ENCODE assay signal across 10 cellular contexts in genomic region chr4:87120411-87121162, GRCh38.
DNase-seq lines count a peak whose midpoint lies in the region; ATAC-seq and TF ChIP-seq lines count a peak whose summit lies in the region.
"Had no signal": no experiment of that assay in that cellular context is flagged by ENCODE, and none has a peak within 500 bp of the region (broad histone marks: within the 10 kb centered on the region; RNA-seq: fewer than 3 reads in every experiment).

No MANE protein-coding gene starts in this region.

- H3K9me3 Mint-ChIP-seq in activated T-helper 2 cell treated with anti-CD3 and anti-CD28 coated beads, Interferon-gamma antibody, Interleukin-2, Interleukin-4, amounts not matched to agents 10 μg/mL and 5 μg/mL and 100 μg/mL, durations not matched to agents 14 hours and 24 hours and 36 hours: no peaks in the 10 kb centered on the region

- H3K36me3 ChIP-seq in RWPE2 (ENCODE audit: low read depth): peaks cover 17% of the 10 kb centered on the region
- H3K36me3 ChIP-seq in gastroesophageal sphincter: peaks cover 0 to 35% of the 10 kb centered on the region in 2 donors
- peaks cover 34% of the 10 kb centered on the region for H3K36me3 ChIP-seq in effector memory CD4-positive, alpha-beta T cell (ENCODE audit: control insufficient read depth, insufficient read depth, low read length)

- H3K4me3 ChIP-seq in RWPE2 (ENCODE audit: severe bottlenecking): no peak overlapping the region
- peak overlapping the region; percentile 27 to 45 for H3K4me3 ChIP-seq in gastroesophageal sphincter
- no peak overlapping the region for H3K4me3 ChIP-seq in effector memory CD4-positive, alpha-beta T cell (ENCODE audit: insufficient read depth, low read depth, low read length, poor library complexity, severe bottlenecking)

- H3K27ac ChIP-seq in RWPE2 (ENCODE audit: poor library complexity, severe bottlenecking) (peak overlapping the region; percentile 84), gastroesophageal sphincter (peak overlapping the region; percentile 88 to 91 (median 90))
- no peak overlapping the region for H3K27ac ChIP-seq in effector memory CD4-positive, alpha-beta T cell (ENCODE audit: insufficient read depth, low read length, poor library complexity, severe bottlenecking)

- peaks cover 8% of the 10 kb centered on the region for H3K4me1 Mint-ChIP-seq in activated T-helper 2 cell treated with anti-CD3 and anti-CD28 coated beads, Interferon-gamma antibody, Interleukin-2, Interleukin-4, amounts not matched to agents 10 μg/mL and 5 μg/mL and 100 μg/mL, durations not matched to agents 14 hours and 24 hours and 36 hours (ENCODE audit: low read depth)

- H3K4me1 ChIP-seq in RWPE2 (ENCODE audit: insufficient read depth, poor library complexity, severe bottlenecking): peaks cover 28% of the 10 kb centered on the region
- H3K4me1 ChIP-seq in gastroesophageal sphincter: peaks cover 19 to 88% (median 25%) of the 10 kb centered on the region in 3 donors
- no peaks in the 10 kb centered on the region for H3K4me1 ChIP-seq in effector memory CD4-positive, alpha-beta T cell (ENCODE audit: control insufficient read depth, insufficient read depth, low read length, poor library complexity, severe bottlenecking)

- no peak overlapping the region for H3K27ac Mint-ChIP-seq in activated T-helper 2 cell treated with anti-CD3 and anti-CD28 coated beads, Interferon-gamma antibody, Interleukin-2, Interleukin-4, amounts not matched to agents 10 μg/mL and 5 μg/mL and 100 μg/mL, durations not matched to agents 14 hours and 24 hours and 36 hours

- H3K9me3 ChIP-seq in RWPE2 (ENCODE audit: severe bottlenecking) (no peaks in the 10 kb centered on the region), gastroesophageal sphincter (no peaks in the 10 kb centered on the region)
- no peaks in the 10 kb centered on the region for H3K9me3 ChIP-seq in effector memory CD4-positive, alpha-beta T cell (ENCODE audit: control insufficient read depth, low read length)

- H3K27me3 ChIP-seq in RWPE2 (ENCODE audit: insufficient read depth, poor library complexity, severe bottlenecking): no peaks in the 10 kb centered on the region
- H3K27me3 ChIP-seq in gastroesophageal sphincter: no peaks in the 10 kb centered on the region
- no peaks in the 10 kb centered on the region for H3K27me3 ChIP-seq in effector memory CD4-positive, alpha-beta T cell (replicated peaks; ENCODE audit: control insufficient read depth, insufficient read depth, low read length, poor library complexity, severe bottlenecking)

- no peaks in the 10 kb centered on the region for H3K27me3 Mint-ChIP-seq in activated T-helper 2 cell treated with anti-CD3 and anti-CD28 coated beads, Interferon-gamma antibody, Interleukin-2, Interleukin-4, amounts not matched to agents 10 μg/mL and 5 μg/mL and 100 μg/mL, durations not matched to agents 14 hours and 24 hours and 36 hours (ENCODE audit: low read depth)
- H3K27me3 Mint-ChIP-seq: B cell had no signal

- peak; percentile 90 for ATAC-seq in RWPE2 (ENCODE audit: low read depth)
- ATAC-seq in gastroesophageal sphincter: peak; percentile 84
- ATAC-seq in GM21576 (IDR thresholded peaks at IDR 0.05; ENCODE audit: unreplicated experiment): no peak

- DNase-seq in Ammon's horn (ENCODE audit: low spot score): peak; percentile 28
- DNase-seq in RWPE2 (ENCODE audit: low spot score): peak; percentile 92
- DNase-seq in occipital lobe (lab: John Stamatoyannopoulos, UW): peak; percentile 27
- DNase-seq in effector memory CD4-positive, alpha-beta T cell: no peak
- no peak for DNase-seq in posterior vena cava (ENCODE audit: low spot score)
- no peak for DNase-seq in activated T-helper 2 cell treated with anti-CD3 and anti-CD28 coated beads, Interferon-gamma antibody, Interleukin-2, Interleukin-4, amounts not matched to agents 10 μg/mL and 5 μg/mL and 100 μg/mL, durations not matched to agents 14 hours and 24 hours and 36 hours (ENCODE audit: low spot score)
- DNase-seq: NK-92 treated with Interleukin-12 subunit alpha and Interleukin-12 subunit beta, amount 100 ng/mL, for 24 hours had no signal

- no peak for TF ChIP-seq EP300 in gastroesophageal sphincter (IDR thresholded peaks at IDR 0.05)

- WGBS in gastroesophageal sphincter (ENCODE audit: low coverage in 1 of 2), 2 donors: 26 to 62% methylated on average over 9 to 11 of the region's 18 CpGs

- H3K4me3 Mint-ChIP-seq in activated T-helper 2 cell treated with anti-CD3 and anti-CD28 coated beads, Interferon-gamma antibody, Interleukin-2, Interleukin-4, amounts not matched to agents 10 μg/mL and 5 μg/mL and 100 μg/mL, durations not matched to agents 14 hours and 24 hours and 36 hours (ENCODE audit: low read depth): no peak overlapping the region
- H3K4me3 Mint-ChIP-seq: B cell had no signal

- TF ChIP-seq CTCF in RWPE2 (IDR thresholded peaks at IDR 0.05; ENCODE audit: poor library complexity, severe bottlenecking): no peak
- peak in 1 of 4 experiments; percentile 36 for TF ChIP-seq CTCF in gastroesophageal sphincter (IDR thresholded peaks at IDR 0.05)

- intact Hi-C loops in posterior vena cava (cut with DNase I): no loop called here
- intact Hi-C loops in activated T-helper 2 cell treated with anti-CD3 and anti-CD28 coated beads, Interferon-gamma antibody, Interleukin-2, Interleukin-4, amounts not matched to agents 10 μg/mL and 5 μg/mL and 100 μg/mL, durations not matched to agents 14 hours and 24 hours and 36 hours (cut with micrococcal nuclease): no loop called here

- TF ChIP-seq POLR2A in gastroesophageal sphincter (IDR thresholded peaks at IDR 0.05): peak in 1 of 2 donors; percentile 47

- H3K36me3 Mint-ChIP-seq in activated T-helper 2 cell treated with anti-CD3 and anti-CD28 coated beads, Interferon-gamma antibody, Interleukin-2, Interleukin-4, amounts not matched to agents 10 μg/mL and 5 μg/mL and 100 μg/mL, durations not matched to agents 14 hours and 24 hours and 36 hours (ENCODE audit: low read depth): peaks cover 56% of the 10 kb centered on the region

Comparison
In these comparisons a context has a peak if more than half of its experiments do, and no peak if none do; other contexts are left out.
1. DNase-seq: peak in Ammon's horn (single experiment), RWPE2 (single experiment) and occipital lobe (single experiment); none in effector memory CD4-positive, alpha-beta T cell (0 of 3), posterior vena cava (single experiment) and activated T-helper 2 cell treated with anti-CD3 and anti-CD28 coated beads, Interferon-gamma antibody, Interleukin-2, Interleukin-4, amounts not matched to agents 10 μg/mL and 5 μg/mL and 100 μg/mL, durations not matched to agents 14 hours and 24 hours and 36 hours (single experiment).
2. H3K4me3 ChIP-seq: peak in gastroesophageal sphincter (2 of 2); none in RWPE2 (single experiment) and effector memory CD4-positive, alpha-beta T cell (single experiment).